ENCODE assay signal across 18 cellular contexts in the genomic region with DNA sequence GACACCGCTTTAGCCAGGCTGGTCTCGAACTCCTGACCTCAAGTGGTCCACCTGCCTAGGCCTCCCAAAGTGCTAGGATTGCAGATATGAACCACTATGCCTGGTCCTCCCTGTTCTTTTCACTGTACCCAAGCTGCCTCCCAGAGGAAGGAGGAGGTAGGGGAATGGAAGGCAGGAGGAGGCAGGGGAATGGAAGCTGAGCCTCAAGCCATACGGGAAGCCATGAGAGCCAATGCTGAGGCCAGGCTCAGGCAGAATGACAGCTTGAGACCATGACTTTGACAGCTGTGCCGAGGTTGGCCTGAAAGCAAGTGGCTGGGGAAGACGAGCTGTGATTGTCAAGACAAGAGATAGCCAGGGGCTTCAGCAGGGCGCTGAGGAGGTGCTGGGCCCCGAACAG. TPM values are rescaled to one million over a fixed set of nuclear protein-coding genes. Genes with fewer than 3 reads are reported as not detected.
DNase-seq lines count a peak whose midpoint lies in the region; ATAC-seq and TF ChIP-seq lines count a peak whose summit lies in the region.
"Had no signal": no experiment of that assay in that cellular context is flagged by ENCODE, and none has a peak within 500 bp of the region (broad histone marks: within the 10 kb centered on the region; RNA-seq: fewer than 3 reads in every experiment).

No MANE protein-coding gene starts in this region.

- DNase-seq in ELF-1 (ENCODE audit: low read depth, low spot score) (peak; percentile 39), KBM-7 (peak; percentile 15), WTC11 (ENCODE audit: low spot score) (no peak), lower lobe of right lung (peak; percentile 24), amygdala (lab: John Stamatoyannopoulos, UW) (no peak), foreskin melanocyte (no peak), Ammon's horn (ENCODE audit: low spot score) (no peak), GM13976 (ENCODE audit: low spot score) (no peak)
- DNase-seq: activated CD8-positive, alpha-beta memory T cell treated with anti-CD3 and anti-CD28 coated beads, Interleukin-2, amount 10 ng/mL, durations not matched to agents 7 days and 5 days; activated gamma-delta T cell; CD4-positive, alpha-beta T cell; NCI-H2029 treated with DMSO at 0.1 percent for 48 hours; NK-92 treated with Interleukin-12 subunit alpha and Interleukin-12 subunit beta, amount 100 ng/mL, for 24 hours; stimulated activated CD4-positive, alpha-beta T cell treated with anti-CD3 and anti-CD28 coated beads, Interleukin-4, amount 100 ng/mL, for 4 hours had no signal

- no peaks in the 10 kb centered on the region for H3K9me3 ChIP-seq in lower lobe of right lung
- H3K9me3 ChIP-seq: right lobe of liver had no signal

- ATAC-seq in WTC11 (peak; percentile 14; the same call in 1 of the 2 replicates), lower lobe of right lung (no peak)
- ATAC-seq: activated CD8-positive, alpha-beta memory T cell treated with anti-CD3 and anti-CD28 coated beads, Interleukin-2, amount 10 ng/mL, durations not matched to agents 7 days and 5 days; right lobe of liver had no signal

- no peak overlapping the region for H3K27ac ChIP-seq in lower lobe of right lung
- H3K27ac ChIP-seq: right lobe of liver, VCaP had no signal

- CTCF ChIA-PET in WTC11 (lab: Charles Lee): interaction anchor here (1.0 to 9.6 kb wide), 7 partner anchors 15 to 95 kb away, joined by 3 to 235 read pairs (median 28); no protein-coding TSS in a partner anchor

- POLR2A ChIA-PET in WTC11 (lab: Charles Lee): no interaction called here

- H3K36me3 ChIP-seq in lower lobe of right lung: no peaks in the 10 kb centered on the region
- H3K36me3 ChIP-seq: right lobe of liver had no signal

- H3K27me3 Mint-ChIP-seq in WTC11 (ENCODE audit: low read depth): peaks cover 6% of the 10 kb centered on the region
- H3K27me3 Mint-ChIP-seq: CD4-positive, alpha-beta T cell had no signal

- H3K9me3 Mint-ChIP-seq in WTC11: no peaks in the 10 kb centered on the region
- H3K9me3 Mint-ChIP-seq: CD4-positive, alpha-beta T cell; type B pancreatic cell had no signal

- no peaks in the 10 kb centered on the region for H3K36me3 Mint-ChIP-seq in WTC11
- H3K36me3 Mint-ChIP-seq: activated CD8-positive, alpha-beta memory T cell treated with anti-CD3 and anti-CD28 coated beads, Interleukin-2, amount 10 ng/mL, durations not matched to agents 7 days and 5 days; type B pancreatic cell had no signal

- peaks cover 6% of the 10 kb centered on the region for H3K27me3 ChIP-seq in lower lobe of right lung (ENCODE audit: low read depth)
- H3K27me3 ChIP-seq: right lobe of liver had no signal

- intact Hi-C loops in lower lobe of right lung (cut with DNase I): no loop called here

- no peak overlapping the region for H3K27ac Mint-ChIP-seq in WTC11
- H3K27ac Mint-ChIP-seq: activated CD8-positive, alpha-beta memory T cell treated with anti-CD3 and anti-CD28 coated beads, Interleukin-2, amount 10 ng/mL, durations not matched to agents 7 days and 5 days; CD4-positive, alpha-beta T cell; type B pancreatic cell had no signal

- in situ Hi-C loops in KBM-7 (cut with MboI; ENCODE audit: low pct_unique_long_range_greater_than_20kb, low sequenced_read_pairs) (no loop called here), GM13976 (cut with MboI; ENCODE audit: low sequenced_read_pairs, unreplicated experiment) (no loop called here)

- H3K4me3 ChIP-seq in lower lobe of right lung: no peak overlapping the region
- H3K4me3 ChIP-seq: lung, right lobe of liver had no signal

- no peak overlapping the region for H3K4me3 Mint-ChIP-seq in WTC11
- H3K4me3 Mint-ChIP-seq: activated CD8-positive, alpha-beta memory T cell treated with anti-CD3 and anti-CD28 coated beads, Interleukin-2, amount 10 ng/mL, durations not matched to agents 7 days and 5 days; CD4-positive, alpha-beta T cell; type B pancreatic cell had no signal

- no peaks in the 10 kb centered on the region for H3K4me1 ChIP-seq in lower lobe of right lung
- H3K4me1 ChIP-seq: right lobe of liver had no signal

- H3K4me1 Mint-ChIP-seq in WTC11: peaks cover 14% of the 10 kb centered on the region

- no peak for TF ChIP-seq CTCF in WTC11 (IDR thresholded peaks at IDR 0.05)
- no peak for TF ChIP-seq CTCF in lower lobe of right lung (IDR thresholded peaks at IDR 0.05)
- no peak for TF ChIP-seq CTCF in GM13976 (IDR thresholded peaks at IDR 0.05; ENCODE audit: borderline replicate concordance, control extremely low read depth, extremely low read depth, insufficient read depth, missing control alignments)

TF ChIP-seq in WTC11, 78 proteins besides CTCF, POLR2A, EP300 and RAD21 (continues in another document):
- TF ChIP-seq, protein P1, sequence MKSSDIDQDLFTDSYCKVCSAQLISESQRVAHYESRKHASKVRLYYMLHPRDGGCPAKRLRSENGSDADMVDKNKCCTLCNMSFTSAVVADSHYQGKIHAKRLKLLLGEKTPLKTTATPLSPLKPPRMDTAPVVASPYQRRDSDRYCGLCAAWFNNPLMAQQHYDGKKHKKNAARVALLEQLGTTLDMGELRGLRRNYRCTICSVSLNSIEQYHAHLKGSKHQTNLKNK (CRISPR knock-in tag; IDR thresholded peaks at IDR 0.05): no peak
- TF ChIP-seq NR2C2 (CRISPR knock-in tag; IDR thresholded peaks at IDR 0.05) (no peak), MXD4 (CRISPR knock-in tag; IDR thresholded peaks at IDR 0.05; ENCODE audit: borderline replicate concordance) (no peak), ETV6 (CRISPR knock-in tag; IDR thresholded peaks at IDR 0.05) (no peak), NFE2L1 (CRISPR knock-in tag; IDR thresholded peaks at IDR 0.05) (no peak), TEAD1 (CRISPR knock-in tag; IDR thresholded peaks at IDR 0.05) (no peak), SMAD4 (CRISPR knock-in tag; IDR thresholded peaks at IDR 0.05) (no peak), JUN (CRISPR knock-in tag; IDR thresholded peaks at IDR 0.05) (no peak), PRRX2 (CRISPR knock-in tag; IDR thresholded peaks at IDR 0.05) (no peak), ZNF263 (CRISPR knock-in tag; IDR thresholded peaks at IDR 0.05; ENCODE audit: low read depth) (no peak)
- TF ChIP-seq, protein P2, sequence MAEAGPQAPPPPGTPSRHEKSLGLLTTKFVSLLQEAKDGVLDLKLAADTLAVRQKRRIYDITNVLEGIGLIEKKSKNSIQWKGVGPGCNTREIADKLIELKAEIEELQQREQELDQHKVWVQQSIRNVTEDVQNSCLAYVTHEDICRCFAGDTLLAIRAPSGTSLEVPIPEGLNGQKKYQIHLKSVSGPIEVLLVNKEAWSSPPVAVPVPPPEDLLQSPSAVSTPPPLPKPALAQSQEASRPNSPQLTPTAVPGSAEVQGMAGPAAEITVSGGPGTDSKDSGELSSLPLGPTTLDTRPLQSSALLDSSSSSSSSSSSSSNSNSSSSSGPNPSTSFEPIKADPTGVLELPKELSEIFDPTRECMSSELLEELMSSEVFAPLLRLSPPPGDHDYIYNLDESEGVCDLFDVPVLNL (CRISPR knock-in tag; IDR thresholded peaks at IDR 0.05; ENCODE audit: borderline replicate concordance, low read depth): no peak
- TF ChIP-seq, protein P3, sequence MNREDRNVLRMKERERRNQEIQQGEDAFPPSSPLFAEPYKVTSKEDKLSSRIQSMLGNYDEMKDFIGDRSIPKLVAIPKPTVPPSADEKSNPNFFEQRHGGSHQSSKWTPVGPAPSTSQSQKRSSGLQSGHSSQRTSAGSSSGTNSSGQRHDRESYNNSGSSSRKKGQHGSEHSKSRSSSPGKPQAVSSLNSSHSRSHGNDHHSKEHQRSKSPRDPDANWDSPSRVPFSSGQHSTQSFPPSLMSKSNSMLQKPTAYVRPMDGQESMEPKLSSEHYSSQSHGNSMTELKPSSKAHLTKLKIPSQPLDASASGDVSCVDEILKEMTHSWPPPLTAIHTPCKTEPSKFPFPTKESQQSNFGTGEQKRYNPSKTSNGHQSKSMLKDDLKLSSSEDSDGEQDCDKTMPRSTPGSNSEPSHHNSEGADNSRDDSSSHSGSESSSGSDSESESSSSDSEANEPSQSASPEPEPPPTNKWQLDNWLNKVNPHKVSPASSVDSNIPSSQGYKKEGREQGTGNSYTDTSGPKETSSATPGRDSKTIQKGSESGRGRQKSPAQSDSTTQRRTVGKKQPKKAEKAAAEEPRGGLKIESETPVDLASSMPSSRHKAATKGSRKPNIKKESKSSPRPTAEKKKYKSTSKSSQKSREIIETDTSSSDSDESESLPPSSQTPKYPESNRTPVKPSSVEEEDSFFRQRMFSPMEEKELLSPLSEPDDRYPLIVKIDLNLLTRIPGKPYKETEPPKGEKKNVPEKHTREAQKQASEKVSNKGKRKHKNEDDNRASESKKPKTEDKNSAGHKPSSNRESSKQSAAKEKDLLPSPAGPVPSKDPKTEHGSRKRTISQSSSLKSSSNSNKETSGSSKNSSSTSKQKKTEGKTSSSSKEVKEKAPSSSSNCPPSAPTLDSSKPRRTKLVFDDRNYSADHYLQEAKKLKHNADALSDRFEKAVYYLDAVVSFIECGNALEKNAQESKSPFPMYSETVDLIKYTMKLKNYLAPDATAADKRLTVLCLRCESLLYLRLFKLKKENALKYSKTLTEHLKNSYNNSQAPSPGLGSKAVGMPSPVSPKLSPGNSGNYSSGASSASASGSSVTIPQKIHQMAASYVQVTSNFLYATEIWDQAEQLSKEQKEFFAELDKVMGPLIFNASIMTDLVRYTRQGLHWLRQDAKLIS (CRISPR knock-in tag; IDR thresholded peaks at IDR 0.05; ENCODE audit: borderline replicate concordance): no peak
- TF ChIP-seq, protein P4, sequence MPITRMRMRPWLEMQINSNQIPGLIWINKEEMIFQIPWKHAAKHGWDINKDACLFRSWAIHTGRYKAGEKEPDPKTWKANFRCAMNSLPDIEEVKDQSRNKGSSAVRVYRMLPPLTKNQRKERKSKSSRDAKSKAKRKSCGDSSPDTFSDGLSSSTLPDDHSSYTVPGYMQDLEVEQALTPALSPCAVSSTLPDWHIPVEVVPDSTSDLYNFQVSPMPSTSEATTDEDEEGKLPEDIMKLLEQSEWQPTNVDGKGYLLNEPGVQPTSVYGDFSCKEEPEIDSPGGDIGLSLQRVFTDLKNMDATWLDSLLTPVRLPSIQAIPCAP (CRISPR knock-in tag; IDR thresholded peaks at IDR 0.05): no peak
- TF ChIP-seq, protein P5, sequence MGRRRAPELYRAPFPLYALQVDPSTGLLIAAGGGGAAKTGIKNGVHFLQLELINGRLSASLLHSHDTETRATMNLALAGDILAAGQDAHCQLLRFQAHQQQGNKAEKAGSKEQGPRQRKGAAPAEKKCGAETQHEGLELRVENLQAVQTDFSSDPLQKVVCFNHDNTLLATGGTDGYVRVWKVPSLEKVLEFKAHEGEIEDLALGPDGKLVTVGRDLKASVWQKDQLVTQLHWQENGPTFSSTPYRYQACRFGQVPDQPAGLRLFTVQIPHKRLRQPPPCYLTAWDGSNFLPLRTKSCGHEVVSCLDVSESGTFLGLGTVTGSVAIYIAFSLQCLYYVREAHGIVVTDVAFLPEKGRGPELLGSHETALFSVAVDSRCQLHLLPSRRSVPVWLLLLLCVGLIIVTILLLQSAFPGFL (CRISPR knock-in tag; IDR thresholded peaks at IDR 0.05; ENCODE audit: borderline replicate concordance): no peak

RNA-seq across cellular contexts. Expression of a gene that starts 13.6 kb away (rescaled TPM):
- total RNA-seq in WTC11 (2021) (16.3 to 20.0 TPM (median 16.4 TPM) in 3 replicates), lower lobe of right lung (20.4 TPM)

RNA-seq across cellular contexts. Expression of a gene that starts 23.1 kb away (rescaled TPM):
- total RNA-seq in WTC11 (2021) (5.8 to 7.1 TPM (median 5.8 TPM) in 3 replicates), lower lobe of right lung (9.4 TPM)

RNA-seq across cellular contexts. Expression of a gene that starts 43.4 kb away (rescaled TPM):
- total RNA-seq in WTC11 (2021) (6.6 to 8.5 TPM (median 7.2 TPM) in 3 replicates), lower lobe of right lung (1.2 TPM)

RNA-seq across cellular contexts. Expression of a gene that starts 51.1 kb away (rescaled TPM):
- total RNA-seq in WTC11 (2021) (37.7 to 42.2 TPM (median 39.4 TPM) in 3 replicates), lower lobe of right lung (34.7 TPM)

Comparison
In these comparisons a context has a peak if more than half of its experiments do, and no peak if none do; other contexts are left out.
1. DNase-seq: peak in ELF-1 (single experiment), KBM-7 (single experiment) and lower lobe of right lung (single experiment); none in WTC11 (single experiment), amygdala (0 of 56), foreskin melanocyte (single experiment), Ammon's horn (single experiment) and GM13976 (single experiment).